4 cellular contexts compared by ENCODE assay signal in genomic region chr1:16635959-16636358, GRCh38. TPM values are rescaled to one million over a fixed set of nuclear protein-coding genes. Genes with fewer than 3 reads are reported as not detected.
"Had no signal": no experiment of that assay in that cellular context is flagged by ENCODE, and none has a peak within 500 bp of the region (broad histone marks: within the 10 kb centered on the region; RNA-seq: fewer than 3 reads in every experiment).

No MANE protein-coding gene starts in this region.

RNA-seq across cellular contexts. Expression of gene RNU1-3, which starts 30.8 kb away (rescaled TPM):
- polyA plus RNA-seq: fibroblast of lung, hepatocyte, mammary epithelial cell, small intestine had no signal
